In genomic region chr9:120936764-120937122, GRCh38 we compare ENCODE assay signal across 9 cellular contexts. TPM values are rescaled to one million over a fixed set of nuclear protein-coding genes. Genes with fewer than 3 reads are reported as not detected.
A peak's percentile ranks its signal among the peaks of the same experiment; 100 is the strongest.
DNase-seq lines count a peak whose midpoint lies in the region; ATAC-seq, FAIRE-seq and TF ChIP-seq lines count a peak whose summit lies in the region.
"Had no signal": no experiment of that assay in that cellular context is flagged by ENCODE, and none has a peak within 500 bp of the region (broad histone marks: within the 10 kb centered on the region; RNA-seq: fewer than 3 reads in every experiment).

No MANE protein-coding gene starts in this region.

- H3K4me1 Mint-ChIP-seq in CD4-positive, alpha-beta T cell (ENCODE audit: low read depth) = peaks cover 52% of the 10 kb centered on the region
- peaks cover 12% of the 10 kb centered on the region for H3K4me1 Mint-ChIP-seq in GM23338

- ATAC-seq in CD4-positive, alpha-beta T cell (ENCODE audit: poor library complexity) = no peak
- no peak for ATAC-seq in GM18505 (IDR thresholded peaks at IDR 0.05; ENCODE audit: unreplicated experiment)
- ATAC-seq in GM23338 = no peak

- no peaks in the 10 kb centered on the region for H3K27me3 ChIP-seq in CD4-positive, alpha-beta T cell (ENCODE audit: control insufficient read depth, insufficient read depth, low read length)
- no peaks in the 10 kb centered on the region for H3K27me3 ChIP-seq in OCI-LY1 (ENCODE audit: insufficient read depth, low read length)
- H3K27me3 ChIP-seq in smooth muscle cell (ENCODE audit: low read depth) = no peaks in the 10 kb centered on the region
- no peaks in the 10 kb centered on the region for H3K27me3 ChIP-seq in GM23338 (ENCODE audit: insufficient read depth)

- no peaks in the 10 kb centered on the region for H3K9me3 Mint-ChIP-seq in CD4-positive, alpha-beta T cell
- H3K9me3 Mint-ChIP-seq in GM23338 = no peaks in the 10 kb centered on the region

- H3K4me1 ChIP-seq in OCI-LY1 (ENCODE audit: insufficient read depth, low read length, severe bottlenecking) = peaks cover 55% of the 10 kb centered on the region
- H3K4me1 ChIP-seq in smooth muscle cell (ENCODE audit: low read depth) = peaks cover 6% of the 10 kb centered on the region
- peaks cover 3% of the 10 kb centered on the region; the same call in 1 of the 2 replicates for H3K4me1 ChIP-seq in GM23338 (ENCODE audit: insufficient read depth)

- POLR2A ChIA-PET in CD4-positive, alpha-beta T cell (lab: Charles Lee) = interaction anchor here (0.7 to 21.8 kb wide), 10 partner anchors 9 to 144 kb away, joined by 3 to 1343 read pairs (median 10); partner anchors contain the start of genes FBXW2, PHF19, PSMD5 and TRAF1

- no peak overlapping the region for H2AFZ ChIP-seq in OCI-LY1 (ENCODE audit: low read length)
- no peak overlapping the region for H2AFZ ChIP-seq in smooth muscle cell (ENCODE audit: low read depth)
- H2AFZ ChIP-seq in GM23338 = no peak overlapping the region

- H3K4me3 ChIP-seq in OCI-LY1 (ENCODE audit: low read depth, low read length, poor library complexity, severe bottlenecking) (no peak overlapping the region), coronary artery (no peak overlapping the region), smooth muscle cell (no peak overlapping the region), GM23338 (no peak overlapping the region)

- peak overlapping the region; percentile 100 for H3K27ac ChIP-seq in CD4-positive, alpha-beta T cell (ENCODE audit: low read depth, low read length)
- H3K27ac ChIP-seq in OCI-LY1 (ENCODE audit: low read depth, low read length, poor library complexity, severe bottlenecking) (peak overlapping the region; percentile 95), coronary artery (peak overlapping the region; percentile 87 to 95), smooth muscle cell (ENCODE audit: low read depth) (peak overlapping the region; percentile 77), GM23338 (ENCODE audit: low read depth) (no peak overlapping the region)

- H3K36me3 Mint-ChIP-seq in CD4-positive, alpha-beta T cell (ENCODE audit: low read depth) = no peaks in the 10 kb centered on the region
- H3K36me3 Mint-ChIP-seq in GM23338 (ENCODE audit: low read depth) = no peaks in the 10 kb centered on the region

- CTCF ChIA-PET in CD4-positive, alpha-beta T cell (lab: Charles Lee) = interaction anchor here (0.8 to 4.4 kb wide), 8 partner anchors 21 to 90 kb away, joined by 3 to 35 read pairs (median 8); no protein-coding TSS in a partner anchor

- H3K27ac Mint-ChIP-seq in CD4-positive, alpha-beta T cell = peak overlapping the region; percentile 100
- no peak overlapping the region for H3K27ac Mint-ChIP-seq in GM23338

- H3K4me2 ChIP-seq in OCI-LY1 (ENCODE audit: low read length) (peak overlapping the region; percentile 44; the same call in 1 of the 2 replicates), smooth muscle cell (peak overlapping the region; percentile 50), GM23338 (no peak overlapping the region)

- no peaks in the 10 kb centered on the region for H3K9me3 ChIP-seq in CD4-positive, alpha-beta T cell (ENCODE audit: control insufficient read depth, low read length)
- H3K9me3 ChIP-seq in OCI-LY1 (ENCODE audit: low read length) (no peaks in the 10 kb centered on the region), smooth muscle cell (replicated peaks; ENCODE audit: low read depth) (no peaks in the 10 kb centered on the region)

- H4K20me1 ChIP-seq in OCI-LY1 (ENCODE audit: insufficient read depth, low read length) (no peaks in the 10 kb centered on the region), smooth muscle cell (ENCODE audit: low read depth) (no peaks in the 10 kb centered on the region), GM23338 (replicated peaks; ENCODE audit: insufficient read depth) (no peaks in the 10 kb centered on the region)

- H3K27me3 Mint-ChIP-seq in CD4-positive, alpha-beta T cell = no peaks in the 10 kb centered on the region
- H3K27me3 Mint-ChIP-seq in GM23338 (ENCODE audit: insufficient read depth, low read depth, poor library complexity) = peaks cover 4% of the 10 kb centered on the region

- H3F3A ChIP-seq in OCI-LY1 (ENCODE audit: insufficient read depth, low read length) (peaks cover 8% of the 10 kb centered on the region; the same call in 1 of the 2 replicates), smooth muscle cell (ENCODE audit: low read depth) (peaks cover 21% of the 10 kb centered on the region), GM23338 (replicated peaks; ENCODE audit: low read depth) (no peaks in the 10 kb centered on the region)

- no peak for FAIRE-seq in D721Med (lab: Jason Lieb, UNC)
- FAIRE-seq: islet of Langerhans had no signal

- H3K9ac ChIP-seq in OCI-LY1 (ENCODE audit: low read length) (peak overlapping the region; percentile 25), smooth muscle cell (ENCODE audit: low read depth) (no peak overlapping the region)

- TF ChIP-seq POLR2A in GM18505 (IDR thresholded peaks at IDR 0.05; ENCODE audit: borderline replicate concordance, extremely low read depth, insufficient read depth, insufficient read length) = no peak

- H3K36me3 ChIP-seq in OCI-LY1 (ENCODE audit: insufficient read depth, low read length) (no peaks in the 10 kb centered on the region), smooth muscle cell (ENCODE audit: low read depth) (no peaks in the 10 kb centered on the region), GM23338 (ENCODE audit: insufficient read depth) (no peaks in the 10 kb centered on the region)

- peak overlapping the region; percentile 46 for H3K4me3 Mint-ChIP-seq in CD4-positive, alpha-beta T cell
- no peak overlapping the region for H3K4me3 Mint-ChIP-seq in GM23338

- no peak for DNase-seq in CD4-positive, alpha-beta T cell
- DNase-seq in coronary artery (ENCODE audit: low spot score) = no peak
- DNase-seq in smooth muscle cell (lab: John Stamatoyannopoulos, UW; ENCODE audit: unreplicated experiment) = no peak
- no peak for DNase-seq in NCI-H1048 (lab: John Stamatoyannopoulos, UW)
- no peak for DNase-seq in D721Med (ENCODE audit: insufficient read length, low spot score)
- no peak for DNase-seq in GM23338 (ENCODE audit: low spot score)

- H3K79me2 ChIP-seq in OCI-LY1 (ENCODE audit: insufficient read depth, low read length) (no peaks in the 10 kb centered on the region), smooth muscle cell (ENCODE audit: low read depth) (no peaks in the 10 kb centered on the region), GM23338 (replicated peaks; ENCODE audit: insufficient read depth) (no peaks in the 10 kb centered on the region)

- WGBS in smooth muscle cell (ENCODE audit: low lambda C conversion rate) = 32% methylated on average over 2 of the region's 2 CpGs

- intact Hi-C loops in CD4-positive, alpha-beta T cell (cut with DNase I, micrococcal nuclease) = loop anchor here (1.0 to 5.0 kb wide), 8 partner anchors 57 to 180 kb away; partner anchors contain the start of genes CNTRL (in 2 of the 2) and PHF19 (in 1 of the 2)

- H3K9me2 ChIP-seq in OCI-LY1 (ENCODE audit: low read depth, low read length) = no peaks in the 10 kb centered on the region
- no peaks in the 10 kb centered on the region for H3K9me2 ChIP-seq in GM23338 (ENCODE audit: insufficient read depth)

- peak; percentile 4 for TF ChIP-seq CTCF in CD4-positive, alpha-beta T cell (IDR thresholded peaks at IDR 0.05)
- TF ChIP-seq CTCF in OCI-LY1 (IDR thresholded peaks at IDR 0.05; ENCODE audit: low read length) (no peak), coronary artery (IDR thresholded peaks at IDR 0.05) (no peak), smooth muscle cell (IDR thresholded peaks at IDR 0.05; ENCODE audit: borderline replicate concordance, insufficient read depth, poor library complexity, severe bottlenecking) (no peak), D721Med (IDR thresholded peaks at IDR 0.05; ENCODE audit: insufficient read depth, missing control alignments) (no peak), GM23338 (conservative IDR thresholded peaks at IDR 0.05; ENCODE audit: low read depth in 2 of 2) (no peak)

TF ChIP-seq in GM23338, 12 proteins besides CTCF, POLR2A, EP300 and RAD21 (continues in another document):
- TF ChIP-seq EZH2 (IDR thresholded peaks at IDR 0.05; ENCODE audit: low read depth, unreplicated experiment) = no peak
- no peak for TF ChIP-seq ZNF331 (CRISPR knock-in tag; IDR thresholded peaks at IDR 0.05; ENCODE audit: low read depth)
- no peak for TF ChIP-seq JUNB (IDR thresholded peaks at IDR 0.05; ENCODE audit: unreplicated experiment)
- TF ChIP-seq STAT1 (IDR thresholded peaks at IDR 0.05; ENCODE audit: unreplicated experiment) = no peak
- no peak for TF ChIP-seq ZNF114 (CRISPR knock-in tag; IDR thresholded peaks at IDR 0.05)
- no peak for TF ChIP-seq POLR2AphosphoS5 (IDR thresholded peaks at IDR 0.05; ENCODE audit: low read depth)
- TF ChIP-seq NANOG (IDR thresholded peaks at IDR 0.05; ENCODE audit: borderline replicate concordance) = no peak

RNA-seq across cellular contexts. Expression of gene TRAF1, which starts 10.1 kb away (rescaled TPM):
- total RNA-seq in CD4-positive, alpha-beta T cell = 10 to 100 TPM; 60.3 to 61.7 TPM
- total RNA-seq in smooth muscle cell = 5.4 and 5.9 TPM in 2 replicates
- 2.9 and 4.6 TPM in 2 replicates for polyA plus RNA-seq in smooth muscle cell
- total RNA-seq in GM23338 (2014; rRNA removed; shearing (Covaris generic)) = 1.0 and 1.4 TPM in 2 replicates
- 0.39 and 0.63 TPM in 2 replicates for polyA plus RNA-seq in GM23338 (2016; fragmentation: Nextera tagmentation; extraction: Ambion mirVana)

RNA-seq across cellular contexts. Expression of gene PHF19, which starts 59.8 kb away (rescaled TPM):
- 10 to 100 TPM; 60.3 to 63.0 TPM for total RNA-seq in CD4-positive, alpha-beta T cell
- 18.2 and 19.3 TPM in 2 replicates for total RNA-seq in smooth muscle cell
- 14.1 and 16.0 TPM in 2 replicates for polyA plus RNA-seq in smooth muscle cell
- total RNA-seq in GM23338 (2014; rRNA removed; shearing (Covaris generic)) = 31.0 and 33.7 TPM in 2 replicates
- 13.1 and 16.8 TPM in 2 replicates for polyA plus RNA-seq in GM23338 (2016; fragmentation: Nextera tagmentation; extraction: Ambion mirVana)
